18 cellular contexts compared by ENCODE assay signal in the genomic region with DNA sequence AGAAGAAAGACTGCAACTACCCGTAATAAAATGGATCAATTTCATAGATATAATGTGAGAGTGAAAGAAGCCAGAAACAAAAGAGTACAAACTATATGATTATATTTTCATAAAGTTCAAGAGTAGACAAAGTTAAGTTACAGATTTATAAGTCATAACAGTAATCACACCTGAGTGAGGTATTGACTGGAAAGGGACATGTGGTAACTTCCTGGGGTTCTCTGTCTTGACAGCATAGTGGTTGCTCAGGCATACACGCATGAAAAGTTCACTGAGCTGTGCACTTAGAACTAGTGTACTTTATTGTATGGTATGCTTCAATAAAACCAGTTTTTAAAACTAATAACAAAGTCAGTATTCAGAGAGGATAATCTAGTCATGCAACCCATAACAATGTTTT.
A peak's percentile ranks its signal among the peaks of the same experiment; 100 is the strongest.
DNase-seq lines count a peak whose midpoint lies in the region; ATAC-seq lines count a peak whose summit lies in the region.
"Had no signal": no experiment of that assay in that cellular context is flagged by ENCODE, and none has a peak within 500 bp of the region (broad histone marks: within the 10 kb centered on the region; RNA-seq: fewer than 3 reads in every experiment).

No MANE protein-coding gene starts in this region.

- ATAC-seq in GM18520 (IDR thresholded peaks at IDR 0.05; ENCODE audit: unreplicated experiment) (peak; percentile 35), GM18868 (IDR thresholded peaks at IDR 0.05; ENCODE audit: unreplicated experiment) (peak; percentile 41), HG03175 (IDR thresholded peaks at IDR 0.05; ENCODE audit: unreplicated experiment) (peak; percentile 48)
- ATAC-seq: A549, GM12878 had no signal

- no peak for DNase-seq in stimulated activated CD4-positive, alpha-beta T cell treated with anti-CD3 and anti-CD28 coated beads, Interleukin-2, amount 100 ng/mL, for 24 hours
- DNase-seq in NCI-H2107 (lab: John Stamatoyannopoulos, UW) = no peak
- DNase-seq: AML-193; CD4-positive, alpha-beta T cell; CD8-positive, alpha-beta memory T cell; COR-L47; DMS 273 treated with DMSO at 0.1 percent for 48 hours; DMS153; DMS53; DMS79; DND-41; EL; GDM1 had no signal
